25 cellular contexts compared by ENCODE assay signal in genomic region chr5:125342938-125343401, GRCh38.
DNase-seq lines count a peak whose midpoint lies in the region; ATAC-seq and TF ChIP-seq lines count a peak whose summit lies in the region.
"Had no signal": no experiment of that assay in that cellular context is flagged by ENCODE, and none has a peak within 500 bp of the region (broad histone marks: within the 10 kb centered on the region; RNA-seq: fewer than 3 reads in every experiment).

No MANE protein-coding gene starts in this region.

- no peaks in the 10 kb centered on the region for H3K4me1 Mint-ChIP-seq in effector memory CD8-positive, alpha-beta T cell (ENCODE audit: low read depth in 2 of 2)

- H3K27me3 Mint-ChIP-seq in effector memory CD8-positive, alpha-beta T cell, result no peaks in the 10 kb centered on the region
- H3K27me3 Mint-ChIP-seq: activated T-cell treated with anti-CD3 and anti-CD28 coated beads, Interleukin-2, amount 50 U/mL, for 24 hours; dendritic cell treated with granulocyte-macrophage colony-stimulating factor and Interleukin-4, amounts not matched to agents 40 ng/mL and 50 ng/mL, for 4 days; stimulated activated naive CD8-positive, alpha-beta T cell treated with anti-CD3 and anti-CD28 coated beads, Interleukin-15, Interleukin-2, amounts not matched to agents 100 ng/mL and 50 ng/mL, for 24 hours had no signal

- H3K4me3 ChIP-seq in fibroblast of villous mesenchyme (ENCODE audit: low read depth, low read length), result no peak overlapping the region
- H3K4me3 ChIP-seq: adrenal gland, GM12878, heart right ventricle, pancreas, thyroid gland had no signal

- DNase-seq in GM04503 (ENCODE audit: low read depth), result peak; percentile 23
- peak; percentile 91 for DNase-seq in amniotic epithelial cell (ENCODE audit: low read depth)
- peak; percentile 66 for DNase-seq in fibroblast of villous mesenchyme (ENCODE audit: low read depth)
- no peak for DNase-seq in glomerular visceral epithelial cell (ENCODE audit: extremely low spot score)
- no peak for DNase-seq in middle frontal gyrus (ENCODE audit: extremely low spot score, low spot score)
- no peak for DNase-seq in effector memory CD8-positive, alpha-beta T cell
- DNase-seq in ecto neural progenitor cell (ENCODE audit: low spot score), result no peak
- DNase-seq: activated naive CD4-positive, alpha-beta T cell; activated T-cell treated with anti-CD3 and anti-CD28 coated beads, Interleukin-2, amount 50 U/mL, for 24 hours; adrenal gland; BE2C; heart right ventricle; NCI-H1694; NCI-H524; pancreas; right cardiac atrium; SHP77 treated with DMSO at 0.1 percent for 48 hours; T-helper 1 cell; thyroid gland had no signal

- H3K9me3 Mint-ChIP-seq in effector memory CD8-positive, alpha-beta T cell, result peaks cover 0 to 14% of the 10 kb centered on the region in 2 donors

- H3K36me3 Mint-ChIP-seq in effector memory CD8-positive, alpha-beta T cell (ENCODE audit: insufficient read depth), result no peaks in the 10 kb centered on the region
- H3K36me3 Mint-ChIP-seq: mesothelial cell of epicardium; natural killer cell treated with Interleukin-12 subunit alpha and Interleukin-12 subunit beta and Interleukin-15 and Interleukin-18, amount 100 ng/mL, for 72 hours had no signal

- no peak overlapping the region for H3K4me3 Mint-ChIP-seq in effector memory CD8-positive, alpha-beta T cell
- H3K4me3 Mint-ChIP-seq: activated T-cell treated with anti-CD3 and anti-CD28 coated beads, Interleukin-2, amount 50 U/mL, for 24 hours; dendritic cell treated with granulocyte-macrophage colony-stimulating factor and Interleukin-4, amounts not matched to agents 40 ng/mL and 50 ng/mL, for 4 days; mesothelial cell of epicardium; natural killer cell treated with Interleukin-12 subunit alpha and Interleukin-12 subunit beta and Interleukin-15 and Interleukin-18, amount 100 ng/mL, for 72 hours; stimulated activated naive CD8-positive, alpha-beta T cell treated with anti-CD3 and anti-CD28 coated beads, Interleukin-15, Interleukin-2, amounts not matched to agents 100 ng/mL and 50 ng/mL, for 24 hours had no signal

- TF ChIP-seq CTCF in fibroblast of villous mesenchyme (IDR thresholded peaks at IDR 0.05; ENCODE audit: insufficient read depth, low read depth, low read length), result no peak

- no peak overlapping the region for H3K27ac Mint-ChIP-seq in effector memory CD8-positive, alpha-beta T cell
- H3K27ac Mint-ChIP-seq: activated T-cell treated with anti-CD3 and anti-CD28 coated beads, Interleukin-2, amount 50 U/mL, for 24 hours; dendritic cell treated with granulocyte-macrophage colony-stimulating factor and Interleukin-4, amounts not matched to agents 40 ng/mL and 50 ng/mL, for 4 days; mesothelial cell of epicardium; natural killer cell treated with Interleukin-12 subunit alpha and Interleukin-12 subunit beta and Interleukin-15 and Interleukin-18, amount 100 ng/mL, for 72 hours; stimulated activated naive CD8-positive, alpha-beta T cell treated with anti-CD3 and anti-CD28 coated beads, Interleukin-15, Interleukin-2, amounts not matched to agents 100 ng/mL and 50 ng/mL, for 24 hours had no signal

- no peak for ATAC-seq in effector memory CD8-positive, alpha-beta T cell (replicated peaks)
- ATAC-seq: GM12878; heart right ventricle; left lobe of liver; natural killer cell treated with Interleukin-12 subunit alpha and Interleukin-12 subunit beta and Interleukin-15 and Interleukin-18, amount 100 ng/mL, for 72 hours; pancreas; right cardiac atrium had no signal

Comparison
In these comparisons a context has a peak if more than half of its experiments do, and no peak if none do; other contexts are left out.
1. DNase-seq: peak in GM04503 (single experiment), amniotic epithelial cell (single experiment) and fibroblast of villous mesenchyme (single experiment); none in glomerular visceral epithelial cell (single experiment), middle frontal gyrus (single experiment), effector memory CD8-positive, alpha-beta T cell (0 of 3) and ecto neural progenitor cell (single experiment).